8 cellular contexts compared by ENCODE assay signal in genomic region chr22:37633693-37634504, GRCh38. TPM values are rescaled to one million over a fixed set of nuclear protein-coding genes. Genes with fewer than 3 reads are reported as not detected.
DNase-seq lines count a peak whose midpoint lies in the region; ATAC-seq and TF ChIP-seq lines count a peak whose summit lies in the region.

No MANE protein-coding gene starts in this region.

- intact Hi-C loops in CD4-positive, alpha-beta memory T cell (cut with micrococcal nuclease) = loop anchor here (1.0 to 10.0 kb wide), 2 partner anchors 11 to 211 kb away; partner anchors contain the start of genes ANKRD54 and EIF3L
- intact Hi-C loops in body of pancreas (cut with DNase I) = no loop called here

- H3K36me3 Mint-ChIP-seq in CD4-positive, alpha-beta memory T cell = peaks cover 0 to 26% of the 10 kb centered on the region in 2 donors

- CTCF ChIA-PET in CD4-positive, alpha-beta memory T cell (lab: Charles Lee; ENCODE audit: partially characterized antibody) = interaction anchor here (1.0 to 22.8 kb wide), 7 partner anchors 6 to 46 kb away, joined by 3 to 558 read pairs (median 75); partner anchors contain the start of genes GGA1, LGALS1, NOL12 and PDXP

- TF ChIP-seq POLR2A in body of pancreas (IDR thresholded peaks at IDR 0.05) = peak in 1 of 3 donors; percentile 30

- peak; percentile 40 to 74 (median 49) for DNase-seq in CD4-positive, alpha-beta memory T cell
- DNase-seq in SJSA1 (ENCODE audit: low read depth in 1 of 2, low spot score in 2 of 2) = peak; percentile 75 to 86
- DNase-seq in body of pancreas = peak; percentile 50 to 83 (median 66)
- peak; percentile 79 for DNase-seq in iPS-NIHi7 (ENCODE audit: extremely low spot score)
- DNase-seq in skeletal muscle cell (ENCODE audit: low read depth) = peak; percentile 85
- DNase-seq in NCI-H345 (lab: John Stamatoyannopoulos, UW) = no peak

- no peaks in the 10 kb centered on the region for H3K27me3 ChIP-seq in CD4-positive, alpha-beta memory T cell (ENCODE audit: insufficient read depth, low read length)
- H3K27me3 ChIP-seq in SJSA1 (replicated peaks) (no peaks in the 10 kb centered on the region), body of pancreas (no peaks in the 10 kb centered on the region)

- peak; percentile 55 for ATAC-seq in GM19351 (IDR thresholded peaks at IDR 0.05; ENCODE audit: unreplicated experiment)
- peak; percentile 25 for ATAC-seq in HG03378 (IDR thresholded peaks at IDR 0.05; ENCODE audit: unreplicated experiment)
- ATAC-seq in body of pancreas = peak; percentile 54

- no peaks in the 10 kb centered on the region for H3K27me3 Mint-ChIP-seq in CD4-positive, alpha-beta memory T cell

- H3K4me1 ChIP-seq in CD4-positive, alpha-beta memory T cell (ENCODE audit: insufficient read depth, low read length) = peaks cover 72% of the 10 kb centered on the region
- H3K4me1 ChIP-seq in SJSA1 (replicated peaks) (peaks cover 28% of the 10 kb centered on the region), body of pancreas (peaks cover 14% of the 10 kb centered on the region)

- peak overlapping the region; percentile 72 for H3K27ac ChIP-seq in CD4-positive, alpha-beta memory T cell (ENCODE audit: low read depth, low read length)
- peak overlapping the region; percentile 62 for H3K27ac ChIP-seq in SJSA1
- H3K27ac ChIP-seq in body of pancreas = peak overlapping the region in 2 of 4 donors; percentile 63 to 68

- peak overlapping the region in 1 of 2 donors; percentile 16 for H3K4me3 ChIP-seq in CD4-positive, alpha-beta memory T cell (ENCODE audit: low read length in 2 of 2)
- H3K4me3 ChIP-seq in SJSA1 (no peak overlapping the region), body of pancreas (no peak overlapping the region), skeletal muscle cell (ENCODE audit: low read depth, low read length) (no peak overlapping the region)

- H3K4me3 Mint-ChIP-seq in CD4-positive, alpha-beta memory T cell = peak overlapping the region; percentile 64 to 95 (median 80)

- H3K4me1 Mint-ChIP-seq in CD4-positive, alpha-beta memory T cell = peaks cover 40 to 76% (median 60%) of the 10 kb centered on the region in 4 donors

- 30 to 37% methylated on average over 2 to 18 of the region's 24 CpGs for WGBS in body of pancreas, 2 donors

- TF ChIP-seq CTCF in body of pancreas (IDR thresholded peaks at IDR 0.05) = peak in 1 of 7 experiments; percentile 8

- H3K9me3 Mint-ChIP-seq in CD4-positive, alpha-beta memory T cell = no peaks in the 10 kb centered on the region

- POLR2A ChIA-PET in CD4-positive, alpha-beta memory T cell (lab: Charles Lee; ENCODE audit: partially characterized antibody) = interaction anchor here (0.7 to 12.8 kb wide), 12 partner anchors 7 to 67 kb away, joined by 3 to 247 read pairs (median 12); partner anchors contain the start of genes GGA1, LGALS1, NOL12 and PDXP

- peaks cover 4% of the 10 kb centered on the region for H3K36me3 ChIP-seq in CD4-positive, alpha-beta memory T cell (ENCODE audit: insufficient read depth, low read length)
- peaks cover 17% of the 10 kb centered on the region for H3K36me3 ChIP-seq in SJSA1
- peaks cover 3 to 11% of the 10 kb centered on the region in 2 donors for H3K36me3 ChIP-seq in body of pancreas (replicated peaks in 1 of 2; ENCODE audit: insufficient read depth in 1 of 2, low read depth in 2 of 2)

- H3K27ac Mint-ChIP-seq in CD4-positive, alpha-beta memory T cell = peak overlapping the region; percentile 91 to 99 (median 95)

- H3K9me3 ChIP-seq in CD4-positive, alpha-beta memory T cell (ENCODE audit: control insufficient read depth in 1 of 2, low read length in 2 of 2) = no peaks in the 10 kb centered on the region
- H3K9me3 ChIP-seq in SJSA1 (replicated peaks) (no peaks in the 10 kb centered on the region), body of pancreas (no peaks in the 10 kb centered on the region)

RNA-seq across cellular contexts. Expression of gene SH3BP1, which starts 5.6 kb away (rescaled TPM):
- 10 to 100 TPM; 84.0 to 89.2 TPM for total RNA-seq in CD4-positive, alpha-beta memory T cell
- 10 to 100 TPM; 17.6 to 30.3 TPM for polyA plus RNA-seq in CD4-positive, alpha-beta memory T cell
- total RNA-seq in SJSA1 (2014; rRNA removed; shearing (Covaris generic)) = 8.2 and 13.6 TPM in 2 replicates
- total RNA-seq in body of pancreas = 10 to 100 TPM in 1 of 2 donors, 1 to 10 TPM in 1; 2.0 to 40.0 TPM

RNA-seq across cellular contexts. Expression of gene PDXP, which starts 24.6 kb away (rescaled TPM):
- 1 to 10 TPM; 7.3 to 9.8 TPM for total RNA-seq in CD4-positive, alpha-beta memory T cell
- 1 to 10 TPM in 1 of 2 donors, under 1 TPM in 1; 0.38 to 7.1 TPM for polyA plus RNA-seq in CD4-positive, alpha-beta memory T cell
- 47.1 and 47.7 TPM in 2 replicates for total RNA-seq in SJSA1 (2014; rRNA removed; shearing (Covaris generic))
- total RNA-seq in body of pancreas = 10 to 100 TPM in 1 of 2 donors, 1 to 10 TPM in 1; 7.0 to 23.1 TPM

RNA-seq across cellular contexts. Expression of gene GGA1, which starts 25.3 kb away (rescaled TPM):
- 100 to 1,000 TPM; 108 to 109 TPM for total RNA-seq in CD4-positive, alpha-beta memory T cell
- 10 to 100 TPM; 16.3 to 26.7 TPM for polyA plus RNA-seq in CD4-positive, alpha-beta memory T cell
- total RNA-seq in SJSA1 (2014; rRNA removed; shearing (Covaris generic)) = 22.6 and 34.9 TPM in 2 replicates
- 10 to 100 TPM; 38.4 to 42.5 TPM for total RNA-seq in body of pancreas

RNA-seq across cellular contexts. Expression of gene LGALS1, which starts 41.5 kb away (rescaled TPM):
- total RNA-seq in CD4-positive, alpha-beta memory T cell = 10 to 100 TPM; 64.8 to 68.7 TPM
- polyA plus RNA-seq in CD4-positive, alpha-beta memory T cell = 100 to 1,000 TPM; 315 to 358 TPM
- total RNA-seq in SJSA1 (2014; rRNA removed; shearing (Covaris generic)) = 5,490 and 8,922 TPM in 2 replicates
- total RNA-seq in body of pancreas = 100 to 1,000 TPM in 1 of 2 donors, 10 to 100 TPM in 1; 90.3 to 325 TPM

RNA-seq across cellular contexts. Expression of gene NOL12, which starts 52.2 kb away (rescaled TPM):
- 10 to 100 TPM; 50.3 to 52.0 TPM for total RNA-seq in CD4-positive, alpha-beta memory T cell
- 10 to 100 TPM; 38.8 to 51.6 TPM for polyA plus RNA-seq in CD4-positive, alpha-beta memory T cell
- 32.1 and 38.0 TPM in 2 replicates for total RNA-seq in SJSA1 (2014; rRNA removed; shearing (Covaris generic))
- total RNA-seq in body of pancreas = 10 to 100 TPM; 10.4 to 19.1 TPM
